16 cellular contexts compared by ENCODE assay signal in the genomic region with DNA sequence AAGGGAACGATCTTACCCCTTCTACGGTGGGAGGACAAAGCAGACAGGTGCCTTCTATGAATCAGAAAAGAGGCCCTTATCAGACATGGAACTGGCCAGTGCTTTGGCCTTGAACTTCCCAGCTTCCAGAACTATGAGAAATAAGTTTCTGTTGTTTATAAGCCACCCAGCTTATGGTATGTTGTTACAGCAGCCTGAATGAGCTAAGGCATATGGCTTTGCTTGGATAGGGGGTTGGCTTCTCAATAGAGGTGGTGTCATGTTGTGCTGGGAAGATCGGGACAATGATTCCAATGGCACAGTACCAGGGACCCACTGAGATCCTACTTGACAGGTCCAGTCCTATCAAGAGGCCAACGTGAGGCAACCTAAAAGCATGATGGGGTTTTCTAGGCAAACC.
DNase-seq lines count a peak whose midpoint lies in the region; ATAC-seq and TF ChIP-seq lines count a peak whose summit lies in the region.
"Had no signal": no experiment of that assay in that cellular context is flagged by ENCODE, and none has a peak within 500 bp of the region (broad histone marks: within the 10 kb centered on the region; RNA-seq: fewer than 3 reads in every experiment).

No MANE protein-coding gene starts in this region.

- no peak overlapping the region for H3K14ac ChIP-seq in mesenchymal stem cell (ENCODE audit: low read length in 2 of 2)

- peak overlapping the region; percentile 22 to 25 for H2BK12ac ChIP-seq in mesenchymal stem cell (ENCODE audit: low read length in 2 of 2)

- H2AFZ ChIP-seq in PC-3 (ENCODE audit: low read length), result 0 out of 2 replicates have a peak overlapping the region, but pooled peaks have one; percentile 72
- H2AFZ ChIP-seq in mesenchymal stem cell (ENCODE audit: low read depth, low read length), result no peak overlapping the region

- H4K91ac ChIP-seq in mesenchymal stem cell (ENCODE audit: low read length), result no peak overlapping the region

- H2AK5ac ChIP-seq in mesenchymal stem cell (ENCODE audit: low read length, severe bottlenecking), result peak overlapping the region; percentile 50

- H3F3A ChIP-seq in PC-3 (ENCODE audit: low read length, unreplicated experiment), result no peaks in the 10 kb centered on the region

- peak overlapping the region; percentile 13 for H2BK15ac ChIP-seq in mesenchymal stem cell (ENCODE audit: low read depth, poor library complexity, severe bottlenecking)

- no peaks in the 10 kb centered on the region for H4K20me1 ChIP-seq in PC-3 (ENCODE audit: low read length)

- peak; percentile 1; the same call in 1 of the 2 replicates for ATAC-seq in PC-3
- ATAC-seq: stimulated activated memory B cell treated with anti-CD40 and anti-IgM and Interleukin-4, amounts not matched to agents 10 μg/mL and 1 μg/mL and 100 μg/mL, for 72 hours had no signal

- peak overlapping the region; percentile 83; the same call in 1 of the 2 replicates for H3K4me2 ChIP-seq in PC-3 (ENCODE audit: low read length)
- H3K4me2 ChIP-seq in mesenchymal stem cell (ENCODE audit: low read length, poor library complexity, severe bottlenecking), result no peak overlapping the region

- H3K9me3 ChIP-seq in HEK293 (ENCODE audit: control insufficient read depth, insufficient read depth, low read depth, low read length) (no peaks in the 10 kb centered on the region), PC-3 (ENCODE audit: low read length) (no peaks in the 10 kb centered on the region), mesenchymal stem cell (ENCODE audit: control insufficient read depth, low read length) (peaks cover 8% of the 10 kb centered on the region), skeletal muscle tissue (ENCODE audit: control insufficient read depth in 3 of 3, low read length in 3 of 3) (no peaks in the 10 kb centered on the region)
- H3K9me3 ChIP-seq: HAP-1, Peyer's patch had no signal

- H4K8ac ChIP-seq in mesenchymal stem cell (ENCODE audit: low read length), result no peak overlapping the region

- H3K9ac ChIP-seq in PC-3 (ENCODE audit: low read length) (no peak overlapping the region), mesenchymal stem cell (ENCODE audit: low read length) (no peak overlapping the region), skeletal muscle tissue (ENCODE audit: low read depth in 1 of 3, low read length in 3 of 3) (peak overlapping the region; percentile 28 to 45 (median 34))

- H3K79me1 ChIP-seq in mesenchymal stem cell (replicated peaks; ENCODE audit: low read length, poor library complexity, severe bottlenecking), result no peaks in the 10 kb centered on the region

- no peak for TF ChIP-seq CTCF in HEK293 (tag by site-specific recombination; IDR thresholded peaks at IDR 0.05)
- no peak for TF ChIP-seq CTCF in PC-3 (conservative IDR thresholded peaks at IDR 0.05; ENCODE audit: low read depth, low read length)

- peak overlapping the region; percentile 82; the same call in 1 of the 2 replicates for H3K27ac ChIP-seq in HEK293 (ENCODE audit: extremely low read depth, low read depth, low read length)
- H3K27ac ChIP-seq in PC-3 (ENCODE audit: low read length), result peak overlapping the region; percentile 19
- H3K27ac ChIP-seq in mesenchymal stem cell (ENCODE audit: low read length, poor library complexity, severe bottlenecking), result peak overlapping the region; percentile 64
- H3K27ac ChIP-seq in skeletal muscle tissue (ENCODE audit: low read depth, low read length), result peak overlapping the region; percentile 74
- H3K27ac ChIP-seq: Peyer's patch had no signal

- no peak overlapping the region for H2BK120ac ChIP-seq in mesenchymal stem cell (ENCODE audit: low read depth, low read length)

- no peaks in the 10 kb centered on the region for H3K79me2 ChIP-seq in PC-3 (ENCODE audit: low read length)

- intact Hi-C loops in PC-3 (cut with micrococcal nuclease), result no loop called here

- no peak overlapping the region for H2BK5ac ChIP-seq in mesenchymal stem cell (ENCODE audit: low read depth, low read length, poor library complexity, severe bottlenecking)

- 66% methylated on average over 4 of the region's 4 CpGs for WGBS in mesenchymal stem cell

- peaks cover 53% of the 10 kb centered on the region for H3K4me1 ChIP-seq in HEK293 (ENCODE audit: control insufficient read depth, insufficient read depth, low read length)
- peaks cover 20% of the 10 kb centered on the region for H3K4me1 ChIP-seq in PC-3 (ENCODE audit: insufficient read depth, low read length)
- H3K4me1 ChIP-seq in mesenchymal stem cell (ENCODE audit: control insufficient read depth, insufficient read depth, low read depth, low read length), result peaks cover 14% of the 10 kb centered on the region
- peaks cover 22 to 26% (median 24%) of the 10 kb centered on the region in 3 donors for H3K4me1 ChIP-seq in skeletal muscle tissue (ENCODE audit: control insufficient read depth in 3 of 3, insufficient read depth in 3 of 3, low read length in 3 of 3)
- H3K4me1 ChIP-seq: HAP-1, Peyer's patch had no signal

- CTCF ChIA-PET in HEK293 (lab: Yijun Ruan, JAX), result interaction anchor here (0.5 to 1.2 kb wide), 3 partner anchors 16 to 211 kb away, joined by 3 to 6 read pairs (median 4); no protein-coding TSS in a partner anchor
- CTCF ChIA-PET in PC-3 (lab: Charles Lee), result interaction anchor here (0.5 to 1.1 kb wide), 2 partner anchors 225 to 262 kb away, joined by 3 read pairs; no protein-coding TSS in a partner anchor

- BruUV-seq in PC-3 (replicated peaks; lab: Mats Ljungman, UMichigan), result no TSS peak

- POLR2A ChIA-PET in HEK293 (lab: Yijun Ruan, JAX) (no interaction called here), PC-3 (lab: Charles Lee; ENCODE audit: unreplicated experiment) (no interaction called here)

- no peak overlapping the region for H3K4ac ChIP-seq in mesenchymal stem cell (ENCODE audit: low read depth in 1 of 2, low read length in 2 of 2)

- H3K27me3 ChIP-seq in PC-3 (ENCODE audit: low read length), result no peaks in the 10 kb centered on the region
- H3K27me3 ChIP-seq in mesenchymal stem cell (ENCODE audit: control insufficient read depth in 1 of 2, insufficient read depth in 1 of 2, low read length in 2 of 2), result peaks cover 0 to 3% of the 10 kb centered on the region in 2 experiments
- H3K27me3 ChIP-seq in skeletal muscle tissue (ENCODE audit: control insufficient read depth in 3 of 3, insufficient read depth in 3 of 3, low read length in 3 of 3), result no peaks in the 10 kb centered on the region
- H3K27me3 ChIP-seq: Peyer's patch had no signal

- no peaks in the 10 kb centered on the region for H3K9me2 ChIP-seq in PC-3 (replicated peaks; ENCODE audit: low read length)

- H3K36me3 ChIP-seq in HEK293 (ENCODE audit: control insufficient read depth in 2 of 2, insufficient read depth in 1 of 2, low read length in 2 of 2) (no peaks in the 10 kb centered on the region), PC-3 (ENCODE audit: low read depth, low read length) (no peaks in the 10 kb centered on the region), mesenchymal stem cell (ENCODE audit: control insufficient read depth in 1 of 2, insufficient read depth in 2 of 2, low read depth in 1 of 2, low read length in 2 of 2) (no peaks in the 10 kb centered on the region), skeletal muscle tissue (ENCODE audit: control insufficient read depth in 3 of 3, insufficient read depth in 3 of 3, low read length in 3 of 3) (no peaks in the 10 kb centered on the region)
- H3K36me3 ChIP-seq: HAP-1, Peyer's patch had no signal

- no peak overlapping the region for H3K23ac ChIP-seq in mesenchymal stem cell (ENCODE audit: low read length in 2 of 2)

- H3K4me3 ChIP-seq in HEK293 (ENCODE audit: low read depth, low read length) (no peak overlapping the region), PC-3 (ENCODE audit: low read length) (no peak overlapping the region), mesenchymal stem cell (ENCODE audit: insufficient read depth in 1 of 2, low read depth in 1 of 2, low read length in 2 of 2) (no peak overlapping the region), skeletal muscle tissue (ENCODE audit: low read length in 3 of 3) (peak overlapping the region in 1 of 3 donors; percentile 37)
- H3K4me3 ChIP-seq: HAP-1, Peyer's patch had no signal

- DNase-seq in PC-3, result no peak
- DNase-seq in mesenchymal stem cell, result no peak
- DNase-seq in hippocampal formation (lab: John Stamatoyannopoulos, UW), result no peak
- no peak for DNase-seq in activated CD4-positive, alpha-beta T cell treated with anti-CD3 and anti-CD28 coated beads, Interleukin-2, amount 50 U/mL, for 48 hours
- DNase-seq in amygdala (lab: John Stamatoyannopoulos, UW), result no peak
- DNase-seq: activated CD4-positive, alpha-beta T cell treated with anti-CD3 and anti-CD28 coated beads for 4 hours; activated naive CD4-positive, alpha-beta T cell treated with anti-CD3 and anti-CD28 coated beads for 36 hours; CD4-positive, CD25-positive, alpha-beta regulatory T cell; KG1; Peyer's patch; stimulated activated CD4-positive, alpha-beta T cell treated with anti-CD3 and anti-CD28 coated beads, Interleukin-2, amount 100 ng/mL, for 48 hours; T-helper 2 cell had no signal

- peak overlapping the region; percentile 40 to 47 for H3K18ac ChIP-seq in mesenchymal stem cell (ENCODE audit: low read depth in 1 of 2, low read length in 2 of 2)

TF ChIP-seq in HEK293, 187 proteins besides CTCF, POLR2A, EP300 and RAD21:
- 0 out of 2 replicates have a peak, but pooled peaks have one; percentile 4 for TF ChIP-seq ZBTB20 (tag by site-specific recombination; IDR thresholded peaks at IDR 0.05)
- no peak for TF ChIP-seq TCF7L2 (IDR thresholded peaks at IDR 0.05; ENCODE audit: borderline replicate concordance, low read depth, low read length)

Comparison
In these comparisons a context has a peak if more than half of its experiments do, and no peak if none do; other contexts are left out.
1. H3K27ac ChIP-seq: peak in every context shown above with its lines; median percentile 82 in HEK293; 74 in skeletal muscle tissue; 64 in mesenchymal stem cell; 19 in PC-3.
2. H3K9ac ChIP-seq: peak in skeletal muscle tissue (3 of 3); none in PC-3 (single experiment) and mesenchymal stem cell (single experiment).